25 cellular contexts compared by ENCODE assay signal in genomic region chr18:13179566-13180113, GRCh38. TPM values are rescaled to one million over a fixed set of nuclear protein-coding genes. Genes with fewer than 3 reads are reported as not detected.
DNase-seq lines count a peak whose midpoint lies in the region; ATAC-seq and TF ChIP-seq lines count a peak whose summit lies in the region.
"Had no signal": no experiment of that assay in that cellular context is flagged by ENCODE, and none has a peak within 500 bp of the region (broad histone marks: within the 10 kb centered on the region; RNA-seq: fewer than 3 reads in every experiment).

No MANE protein-coding gene starts in this region.

- H3K4me1 ChIP-seq in mucosa of rectum (ENCODE audit: control insufficient read depth in 2 of 2, insufficient read depth in 2 of 2, low read length in 2 of 2): peaks cover 20 to 31% of the 10 kb centered on the region in 2 donors
- peaks cover 2% of the 10 kb centered on the region for H3K4me1 ChIP-seq in testis
- no peaks in the 10 kb centered on the region for H3K4me1 ChIP-seq in HAP-1
- H3K4me1 ChIP-seq: ascending aorta, gastroesophageal sphincter, thyroid gland had no signal

- no peaks in the 10 kb centered on the region for H3K36me3 ChIP-seq in mucosa of rectum (ENCODE audit: control insufficient read depth in 2 of 2, insufficient read depth in 2 of 2, low read length in 2 of 2)
- no peaks in the 10 kb centered on the region for H3K36me3 ChIP-seq in testis (ENCODE audit: low read depth, missing control alignments)
- H3K36me3 ChIP-seq in HAP-1 (replicated peaks): no peaks in the 10 kb centered on the region
- H3K36me3 ChIP-seq: ascending aorta; BLaER1 treated with 17β-estradiol and CSF1 and Interleukin-3, amounts not matched to agents 10 nM and 100 nM; gastroesophageal sphincter; thyroid gland had no signal

- in situ Hi-C loops in HAP-1 (cut with MboI; ENCODE audit: low sequenced_read_pairs): no loop called here

- H3K9me3 Mint-ChIP-seq in activated CD8-positive, alpha-beta T cell treated with anti-CD3 and anti-CD28 coated beads for 36 hours: no peaks in the 10 kb centered on the region
- no peaks in the 10 kb centered on the region for H3K9me3 Mint-ChIP-seq in activated CD8-positive, alpha-beta T cell treated with anti-CD3 and anti-CD28 coated beads, Interleukin-2, amount 10 ng/mL, durations not matched to agents 7 days and 5 days (ENCODE audit: insufficient read depth)
- H3K9me3 Mint-ChIP-seq in activated T-helper 1 cell treated with anti-CD3 and anti-CD28 coated beads, Interleukin-12 subunit alpha, Interleukin-12 subunit beta, Interleukin-2, Interleukin-4 antibody, amounts not matched to agents 30 ng/mL and 10 ng/mL and 1 ng/mL, durations not matched to agents 14 hours and 24 hours and 36 hours: no peaks in the 10 kb centered on the region
- H3K9me3 Mint-ChIP-seq: activated naive CD4-positive, alpha-beta T cell treated with anti-CD3 and anti-CD28 coated beads, Interleukin-2, amount 10 ng/mL, durations not matched to agents 7 days and 5 days; dendritic cell treated with granulocyte-macrophage colony-stimulating factor and Interleukin-4, amounts not matched to agents 40 ng/mL and 50 ng/mL, for 4 days; mesothelial cell of epicardium; natural killer cell treated with Interleukin-12 subunit alpha and Interleukin-12 subunit beta and Interleukin-15 and Interleukin-18, amount 100 ng/mL, for 72 hours had no signal

- H3K4me1 Mint-ChIP-seq in activated CD8-positive, alpha-beta T cell treated with anti-CD3 and anti-CD28 coated beads for 36 hours (ENCODE audit: low read depth): peaks cover 21% of the 10 kb centered on the region
- H3K4me1 Mint-ChIP-seq in activated CD8-positive, alpha-beta T cell treated with anti-CD3 and anti-CD28 coated beads, Interleukin-2, amount 10 ng/mL, durations not matched to agents 7 days and 5 days (ENCODE audit: low read depth): peaks cover 20% of the 10 kb centered on the region
- H3K4me1 Mint-ChIP-seq in activated T-helper 1 cell treated with anti-CD3 and anti-CD28 coated beads, Interleukin-12 subunit alpha, Interleukin-12 subunit beta, Interleukin-2, Interleukin-4 antibody, amounts not matched to agents 30 ng/mL and 10 ng/mL and 1 ng/mL, durations not matched to agents 14 hours and 24 hours and 36 hours (ENCODE audit: low read depth): peaks cover 32% of the 10 kb centered on the region

- H3K4me3 ChIP-seq in mucosa of rectum (ENCODE audit: low read length in 2 of 2) (peak overlapping the region; percentile 32 to 49), testis (no peak overlapping the region), HAP-1 (no peak overlapping the region)
- H3K4me3 ChIP-seq: ascending aorta; BLaER1 treated with 17β-estradiol and CSF1 and Interleukin-3, amounts not matched to agents 10 nM and 100 nM; gastroesophageal sphincter; thyroid gland had no signal

- H3K27ac ChIP-seq in mucosa of rectum (ENCODE audit: low read depth in 2 of 2, low read length in 2 of 2) (peak overlapping the region; percentile 54 to 70), testis (no peak overlapping the region)
- H3K27ac ChIP-seq: ascending aorta; BLaER1 treated with 17β-estradiol and CSF1 and Interleukin-3, amounts not matched to agents 10 nM and 100 nM; gastroesophageal sphincter; thyroid gland had no signal

- CTCF ChIA-PET in activated CD8-positive, alpha-beta T cell treated with anti-CD3 and anti-CD28 coated beads for 36 hours (lab: Charles Lee): interaction anchor here (1.2 kb wide), 1 partner anchor 453 kb away, joined by 3 read pairs; no protein-coding TSS in a partner anchor
- CTCF ChIA-PET in activated CD8-positive, alpha-beta T cell treated with anti-CD3 and anti-CD28 coated beads, Interleukin-2, amount 10 ng/mL, durations not matched to agents 7 days and 5 days (lab: Charles Lee): interaction anchor here (1.3 to 2.8 kb wide), 3 partner anchors 8 to 19 kb away, joined by 4 to 12 read pairs (median 6); no protein-coding TSS in a partner anchor

- no peak for TF ChIP-seq POLR2A in testis (IDR thresholded peaks at IDR 0.05)

- peak; percentile 50 for DNase-seq in activated CD8-positive, alpha-beta T cell treated with anti-CD3 and anti-CD28 coated beads for 36 hours
- DNase-seq in activated CD8-positive, alpha-beta T cell treated with anti-CD3 and anti-CD28 coated beads, Interleukin-2, amount 10 ng/mL, durations not matched to agents 7 days and 5 days: no peak
- DNase-seq in HuH-7 (ENCODE audit: low spot score) (peak; percentile 95), kidney tubule cell (ENCODE audit: low spot score) (no peak), testis (no peak), HAP-1 (ENCODE audit: low spot score in 2 of 2) (no peak)
- DNase-seq in activated T-helper 1 cell treated with anti-CD3 and anti-CD28 coated beads, Interleukin-12 subunit alpha, Interleukin-12 subunit beta, Interleukin-2, Interleukin-4 antibody, amounts not matched to agents 30 ng/mL and 10 ng/mL and 1 ng/mL, durations not matched to agents 14 hours and 24 hours and 36 hours (ENCODE audit: low spot score): no peak
- DNase-seq: activated CD4-positive, alpha-beta T cell treated with anti-CD3 and anti-CD28 coated beads, Interleukin-2, amount 50 U/mL, for 1 hour; activated naive CD4-positive, alpha-beta T cell treated with anti-CD3 and anti-CD28 coated beads, Interleukin-2, amount 10 ng/mL, durations not matched to agents 7 days and 5 days; caudate nucleus; hypothalamus; left ventricle myocardium superior; NCI-H1105; NCI-H2029 treated with DMSO at 0.1 percent for 48 hours; NCI-H526; stimulated activated CD4-positive, alpha-beta T cell treated with anti-CD3 and anti-CD28 coated beads, Interleukin-4, amount 100 ng/mL, for 4 hours; thyroid gland had no signal

- H3K27me3 ChIP-seq in mucosa of rectum (ENCODE audit: control insufficient read depth in 2 of 2, insufficient read depth in 2 of 2, low read length in 2 of 2) (no peaks in the 10 kb centered on the region), testis (no peaks in the 10 kb centered on the region), HAP-1 (ENCODE audit: low read depth) (no peaks in the 10 kb centered on the region)
- H3K27me3 ChIP-seq: ascending aorta; BLaER1 treated with 17β-estradiol and CSF1 and Interleukin-3, amounts not matched to agents 10 nM and 100 nM; gastroesophageal sphincter; thyroid gland had no signal

- peak; percentile 78 for ATAC-seq in activated CD8-positive, alpha-beta T cell treated with anti-CD3 and anti-CD28 coated beads for 36 hours
- no peak for ATAC-seq in activated CD8-positive, alpha-beta T cell treated with anti-CD3 and anti-CD28 coated beads, Interleukin-2, amount 10 ng/mL, durations not matched to agents 7 days and 5 days
- ATAC-seq: gastroesophageal sphincter, left ventricle myocardium superior had no signal

- H3K9me3 ChIP-seq in mucosa of rectum (ENCODE audit: control insufficient read depth in 2 of 2, low read length in 2 of 2) (no peaks in the 10 kb centered on the region), testis (no peaks in the 10 kb centered on the region), HAP-1 (no peaks in the 10 kb centered on the region)
- H3K9me3 ChIP-seq: ascending aorta; BLaER1 treated with 17β-estradiol and CSF1 and Interleukin-3, amounts not matched to agents 10 nM and 100 nM; gastroesophageal sphincter; thyroid gland had no signal

- H3K9ac ChIP-seq in mucosa of rectum (ENCODE audit: low read depth in 1 of 2, low read length in 2 of 2): peak overlapping the region; percentile 8 to 20
- H3K9ac ChIP-seq: BLaER1 treated with 17β-estradiol and CSF1 and Interleukin-3, amounts not matched to agents 10 nM and 100 nM had no signal

- H3K27ac Mint-ChIP-seq in activated CD8-positive, alpha-beta T cell treated with anti-CD3 and anti-CD28 coated beads for 36 hours: no peak overlapping the region
- no peak overlapping the region for H3K27ac Mint-ChIP-seq in activated CD8-positive, alpha-beta T cell treated with anti-CD3 and anti-CD28 coated beads, Interleukin-2, amount 10 ng/mL, durations not matched to agents 7 days and 5 days
- H3K27ac Mint-ChIP-seq in activated T-helper 1 cell treated with anti-CD3 and anti-CD28 coated beads, Interleukin-12 subunit alpha, Interleukin-12 subunit beta, Interleukin-2, Interleukin-4 antibody, amounts not matched to agents 30 ng/mL and 10 ng/mL and 1 ng/mL, durations not matched to agents 14 hours and 24 hours and 36 hours: peak overlapping the region; percentile 34
- H3K27ac Mint-ChIP-seq: activated naive CD4-positive, alpha-beta T cell treated with anti-CD3 and anti-CD28 coated beads, Interleukin-2, amount 10 ng/mL, durations not matched to agents 7 days and 5 days; dendritic cell treated with granulocyte-macrophage colony-stimulating factor and Interleukin-4, amounts not matched to agents 40 ng/mL and 50 ng/mL, for 4 days; mesothelial cell of epicardium; natural killer cell treated with Interleukin-12 subunit alpha and Interleukin-12 subunit beta and Interleukin-15 and Interleukin-18, amount 100 ng/mL, for 72 hours had no signal

- H3K36me3 Mint-ChIP-seq in activated CD8-positive, alpha-beta T cell treated with anti-CD3 and anti-CD28 coated beads for 36 hours (ENCODE audit: low read depth): no peaks in the 10 kb centered on the region
- H3K36me3 Mint-ChIP-seq in activated CD8-positive, alpha-beta T cell treated with anti-CD3 and anti-CD28 coated beads, Interleukin-2, amount 10 ng/mL, durations not matched to agents 7 days and 5 days (ENCODE audit: low read depth): no peaks in the 10 kb centered on the region
- no peaks in the 10 kb centered on the region for H3K36me3 Mint-ChIP-seq in activated T-helper 1 cell treated with anti-CD3 and anti-CD28 coated beads, Interleukin-12 subunit alpha, Interleukin-12 subunit beta, Interleukin-2, Interleukin-4 antibody, amounts not matched to agents 30 ng/mL and 10 ng/mL and 1 ng/mL, durations not matched to agents 14 hours and 24 hours and 36 hours (ENCODE audit: low read depth)
- H3K36me3 Mint-ChIP-seq: activated naive CD4-positive, alpha-beta T cell treated with anti-CD3 and anti-CD28 coated beads, Interleukin-2, amount 10 ng/mL, durations not matched to agents 7 days and 5 days; mesothelial cell of epicardium; natural killer cell treated with Interleukin-12 subunit alpha and Interleukin-12 subunit beta and Interleukin-15 and Interleukin-18, amount 100 ng/mL, for 72 hours had no signal

- no peak for TF ChIP-seq CTCF in activated CD8-positive, alpha-beta T cell treated with anti-CD3 and anti-CD28 coated beads for 36 hours (IDR thresholded peaks at IDR 0.05)
- no peak for TF ChIP-seq CTCF in testis (IDR thresholded peaks at IDR 0.05)

- 75 to 80% methylated on average over 9 of the region's 9 CpGs for WGBS in testis, 2 donors

- intact Hi-C loops in activated CD8-positive, alpha-beta T cell treated with anti-CD3 and anti-CD28 coated beads for 36 hours (cut with micrococcal nuclease): no loop called here
- intact Hi-C loops in activated T-helper 1 cell treated with anti-CD3 and anti-CD28 coated beads, Interleukin-12 subunit alpha, Interleukin-12 subunit beta, Interleukin-2, Interleukin-4 antibody, amounts not matched to agents 30 ng/mL and 10 ng/mL and 1 ng/mL, durations not matched to agents 14 hours and 24 hours and 36 hours (cut with micrococcal nuclease): loop anchor here (2.0 kb wide), 1 partner anchor 41 kb away; no protein-coding TSS in a partner anchor
- intact Hi-C loops in testis (cut with DNase I; ENCODE audit: low total_unique reads): no loop called here

- H3K27me3 Mint-ChIP-seq in activated CD8-positive, alpha-beta T cell treated with anti-CD3 and anti-CD28 coated beads for 36 hours: no peaks in the 10 kb centered on the region
- H3K27me3 Mint-ChIP-seq in activated CD8-positive, alpha-beta T cell treated with anti-CD3 and anti-CD28 coated beads, Interleukin-2, amount 10 ng/mL, durations not matched to agents 7 days and 5 days (ENCODE audit: low read depth): peaks cover 14% of the 10 kb centered on the region
- H3K27me3 Mint-ChIP-seq in activated T-helper 1 cell treated with anti-CD3 and anti-CD28 coated beads, Interleukin-12 subunit alpha, Interleukin-12 subunit beta, Interleukin-2, Interleukin-4 antibody, amounts not matched to agents 30 ng/mL and 10 ng/mL and 1 ng/mL, durations not matched to agents 14 hours and 24 hours and 36 hours (ENCODE audit: insufficient read depth): peaks cover 13% of the 10 kb centered on the region

- POLR2A ChIA-PET in activated CD8-positive, alpha-beta T cell treated with anti-CD3 and anti-CD28 coated beads for 36 hours (lab: Charles Lee): no interaction called here
- POLR2A ChIA-PET in activated CD8-positive, alpha-beta T cell treated with anti-CD3 and anti-CD28 coated beads, Interleukin-2, amount 10 ng/mL, durations not matched to agents 7 days and 5 days (lab: Charles Lee): interaction anchor here (0.6 to 1.0 kb wide), 2 partner anchors 51 to 86 kb away, joined by 3 to 4 read pairs; no protein-coding TSS in a partner anchor

- no peak overlapping the region for H3K4me3 Mint-ChIP-seq in activated CD8-positive, alpha-beta T cell treated with anti-CD3 and anti-CD28 coated beads for 36 hours
- no peak overlapping the region for H3K4me3 Mint-ChIP-seq in activated CD8-positive, alpha-beta T cell treated with anti-CD3 and anti-CD28 coated beads, Interleukin-2, amount 10 ng/mL, durations not matched to agents 7 days and 5 days
- H3K4me3 Mint-ChIP-seq in activated T-helper 1 cell treated with anti-CD3 and anti-CD28 coated beads, Interleukin-12 subunit alpha, Interleukin-12 subunit beta, Interleukin-2, Interleukin-4 antibody, amounts not matched to agents 30 ng/mL and 10 ng/mL and 1 ng/mL, durations not matched to agents 14 hours and 24 hours and 36 hours: no peak overlapping the region
- H3K4me3 Mint-ChIP-seq: activated naive CD4-positive, alpha-beta T cell treated with anti-CD3 and anti-CD28 coated beads, Interleukin-2, amount 10 ng/mL, durations not matched to agents 7 days and 5 days; dendritic cell treated with granulocyte-macrophage colony-stimulating factor and Interleukin-4, amounts not matched to agents 40 ng/mL and 50 ng/mL, for 4 days; mesothelial cell of epicardium; natural killer cell treated with Interleukin-12 subunit alpha and Interleukin-12 subunit beta and Interleukin-15 and Interleukin-18, amount 100 ng/mL, for 72 hours had no signal

RNA-seq across cellular contexts. Expression of gene LDLRAD4, which starts 38.9 kb away (rescaled TPM):
- 10 to 100 TPM; 37.3 to 38.5 TPM for total RNA-seq in activated CD8-positive, alpha-beta T cell treated with anti-CD3 and anti-CD28 coated beads for 36 hours
- 10 to 100 TPM; 34.3 to 35.7 TPM for total RNA-seq in activated CD8-positive, alpha-beta T cell treated with anti-CD3 and anti-CD28 coated beads, Interleukin-2, amount 10 ng/mL, durations not matched to agents 7 days and 5 days
- total RNA-seq in activated T-helper 1 cell treated with anti-CD3 and anti-CD28 coated beads, Interleukin-12 subunit alpha, Interleukin-12 subunit beta, Interleukin-2, Interleukin-4 antibody, amounts not matched to agents 30 ng/mL and 10 ng/mL and 1 ng/mL, durations not matched to agents 14 hours and 24 hours and 36 hours: 34.5 and 35.2 TPM in 2 replicates
- 10 to 100 TPM; 25.9 to 42.2 TPM for total RNA-seq in testis
- 22.0 TPM for polyA plus RNA-seq in testis (ENCODE audit: insufficient read depth, low read depth, low replicate concordance)
- polyA plus RNA-seq: AG04450 had no signal

Comparison
In these comparisons a context has a peak if more than half of its experiments do, and no peak if none do; other contexts are left out.
1. DNase-seq: peak in activated CD8-positive, alpha-beta T cell treated with anti-CD3 and anti-CD28 coated beads for 36 hours (single experiment) and HuH-7 (single experiment); none in activated CD8-positive, alpha-beta T cell treated with anti-CD3 and anti-CD28 coated beads, Interleukin-2, amount 10 ng/mL, durations not matched to agents 7 days and 5 days (single experiment), activated T-helper 1 cell treated with anti-CD3 and anti-CD28 coated beads, Interleukin-12 subunit alpha, Interleukin-12 subunit beta, Interleukin-2, Interleukin-4 antibody, amounts not matched to agents 30 ng/mL and 10 ng/mL and 1 ng/mL, durations not matched to agents 14 hours and 24 hours and 36 hours (single experiment), kidney tubule cell (single experiment), testis (single experiment) and HAP-1 (0 of 2).
2. H3K27ac ChIP-seq: peak in mucosa of rectum (2 of 2); none in testis (0 of 2).
3. H3K4me3 ChIP-seq: peak in mucosa of rectum (2 of 2); none in testis (0 of 2) and HAP-1 (single experiment).